Comparison of ENCODE assay signal across 1 cellular context in the genomic region with DNA sequence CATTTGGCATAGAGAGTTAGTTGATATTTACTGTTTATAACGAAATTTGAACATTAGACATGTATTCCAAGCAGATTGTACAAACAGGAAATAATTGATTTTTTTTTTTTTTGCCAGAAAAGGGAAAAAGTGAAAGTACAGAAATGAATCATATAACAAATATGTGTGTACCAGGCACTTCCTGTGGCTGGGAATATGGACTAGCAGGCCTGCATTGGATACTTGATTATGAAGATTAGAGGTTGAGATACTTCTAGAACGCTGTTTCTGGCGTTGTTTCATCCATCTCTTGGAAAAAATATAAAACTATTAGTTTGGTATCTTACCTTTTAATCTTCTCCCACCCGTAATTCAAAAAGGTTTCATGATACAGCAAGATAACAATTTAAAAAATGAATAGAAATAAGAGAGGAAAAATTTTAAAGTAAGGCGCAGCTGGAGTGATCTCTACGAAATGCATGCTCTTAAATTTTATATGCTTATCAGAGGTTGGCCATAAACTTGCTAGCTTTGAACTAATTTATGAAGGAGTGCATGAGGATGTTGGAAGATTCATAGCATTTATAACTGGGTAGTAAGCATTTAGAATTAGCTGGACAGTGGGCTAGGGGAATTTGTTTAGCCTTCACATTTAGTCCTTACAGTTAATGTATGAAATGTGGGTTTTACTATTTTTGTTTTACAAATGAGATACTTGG.
TF ChIP-seq lines count a peak whose summit lies in the region.

No MANE protein-coding gene starts in this region.

TF ChIP-seq in SK-N-SH, 30 proteins besides CTCF, POLR2A, EP300 and RAD21 (continued from another document):
- TF ChIP-seq MXI1 (IDR thresholded peaks at IDR 0.05; ENCODE audit: low read depth, low read length) (peak; percentile 29; the same call in 1 of the 2 replicates), TAF1 (IDR thresholded peaks at IDR 0.05; ENCODE audit: borderline replicate concordance, low read depth, low read length) (no peak), EZH2phosphoT487 (IDR thresholded peaks at IDR 0.05; ENCODE audit: borderline replicate concordance, low read depth) (no peak), GABPA (IDR thresholded peaks at IDR 0.05; ENCODE audit: low read depth) (peak; percentile 40), FOSL2 (IDR thresholded peaks at IDR 0.05; ENCODE audit: borderline replicate concordance, low read depth) (peak; percentile 64; the same call in 1 of the 2 replicates)
